Comparison of ENCODE assay signal across 8 cellular contexts in genomic region chr12:63068857-63069442, GRCh38.
A peak's percentile ranks its signal among the peaks of the same experiment; 100 is the strongest.
DNase-seq lines count a peak whose midpoint lies in the region; ATAC-seq and TF ChIP-seq lines count a peak whose summit lies in the region.

No MANE protein-coding gene starts in this region.

- peak; percentile 48 for ATAC-seq in GM18907 (IDR thresholded peaks at IDR 0.05; ENCODE audit: unreplicated experiment)
- no peak for ATAC-seq in GM19455 (IDR thresholded peaks at IDR 0.05; ENCODE audit: unreplicated experiment)

- TF ChIP-seq CTCF in AG09309 (IDR thresholded peaks at IDR 0.05; ENCODE audit: control insufficient read depth, insufficient read depth, low read depth, low read length, missing control alignments), result peak; percentile 52

- no peak overlapping the region for H3K4me3 ChIP-seq in AG09309 (ENCODE audit: control insufficient read depth, low read depth, low read length)

- DNase-seq in AG09309 (ENCODE audit: low read depth), result peak; percentile 48
- peak; percentile 31 for DNase-seq in NCI-H2107 (lab: John Stamatoyannopoulos, UW)
- DNase-seq in amniotic epithelial cell (ENCODE audit: low read depth), result peak; percentile 77
- peak; percentile 78 for DNase-seq in left kidney (ENCODE audit: low read depth, low spot score)
- no peak for DNase-seq in NK-92 (lab: John Stamatoyannopoulos, UW; ENCODE audit: unreplicated experiment)
- no peak for DNase-seq in activated naive CD4-positive, alpha-beta T cell (lab: John Stamatoyannopoulos, UW)

Comparison
In these comparisons a context has a peak if more than half of its experiments do, and no peak if none do; other contexts are left out.
1. DNase-seq: peak in AG09309 (single experiment), NCI-H2107 (single experiment), amniotic epithelial cell (single experiment) and left kidney (single experiment); none in NK-92 (single experiment) and activated naive CD4-positive, alpha-beta T cell (0 of 4).